Comparison of ENCODE assay signal across 14 cellular contexts in the genomic region with DNA sequence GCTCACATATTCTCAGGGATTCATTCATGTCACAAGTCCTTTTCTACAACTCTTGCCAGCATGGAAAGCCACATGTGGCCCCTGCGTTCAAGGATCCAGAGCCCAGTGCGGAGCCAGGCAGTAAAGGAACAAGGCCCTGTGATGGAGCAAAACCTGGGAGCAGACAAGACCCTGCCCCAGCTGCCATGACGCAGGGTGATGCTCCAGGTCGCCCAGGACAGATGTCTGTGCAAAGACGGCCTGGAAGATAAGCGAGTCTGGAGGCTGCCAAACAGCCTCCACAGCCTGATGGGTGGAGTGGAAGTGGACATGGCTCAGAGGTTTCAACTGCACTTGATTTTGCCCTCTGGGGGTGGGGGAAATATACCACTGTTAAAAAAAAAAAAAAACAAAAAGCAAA.
DNase-seq lines count a peak whose midpoint lies in the region; ATAC-seq and TF ChIP-seq lines count a peak whose summit lies in the region.
"Had no signal": no experiment of that assay in that cellular context is flagged by ENCODE, and none has a peak within 500 bp of the region (broad histone marks: within the 10 kb centered on the region; RNA-seq: fewer than 3 reads in every experiment).

No MANE protein-coding gene starts in this region.

- H3K9me3 ChIP-seq in SK-N-SH = no peaks in the 10 kb centered on the region; the same call in 1 of the 2 replicates
- H3K9me3 ChIP-seq: BLaER1, Caco-2 had no signal

- peak overlapping the region in 1 of 2 experiments; percentile 63; a peak in 2 of 4 replicates for H3K27ac ChIP-seq in SK-N-SH (ENCODE audit: low read depth in 2 of 2, low read length in 1 of 2)
- no peak overlapping the region for H3K27ac ChIP-seq in coronary artery
- H3K27ac ChIP-seq: 22Rv1, BLaER1 had no signal

- H3K4me3 ChIP-seq in SK-N-SH (ENCODE audit: low read depth in 2 of 2, low read length in 1 of 2) (no peak overlapping the region), coronary artery (no peak overlapping the region)
- H3K4me3 ChIP-seq: BLaER1, GM23338 had no signal

- no peaks in the 10 kb centered on the region for H3K27me3 ChIP-seq in SK-N-SH (ENCODE audit: insufficient read depth)
- H3K27me3 ChIP-seq: BLaER1 had no signal

- H3K9me2 ChIP-seq in SK-N-SH = no peaks in the 10 kb centered on the region

- H2AFZ ChIP-seq in SK-N-SH (ENCODE audit: low read depth) = no peak overlapping the region
- H2AFZ ChIP-seq: GM23338 had no signal

- H4K20me1 ChIP-seq in SK-N-SH (ENCODE audit: insufficient read depth) = no peaks in the 10 kb centered on the region
- H4K20me1 ChIP-seq: BLaER1 had no signal

- H3F3A ChIP-seq in SK-N-SH (replicated peaks; ENCODE audit: insufficient read depth) = no peaks in the 10 kb centered on the region

- no peak for TF ChIP-seq EP300 in SK-N-SH (IDR thresholded peaks at IDR 0.05; ENCODE audit: borderline replicate concordance in 1 of 2, low read depth in 1 of 2, low read length in 1 of 2)

- H3K4me2 ChIP-seq in SK-N-SH = no peak overlapping the region
- H3K4me2 ChIP-seq: GM23338 had no signal

- H3K4me1 ChIP-seq in SK-N-SH (ENCODE audit: control insufficient read depth in 1 of 2, insufficient read depth in 2 of 2, low read depth in 1 of 2, low read length in 1 of 2) = peaks cover 0 to 28% of the 10 kb centered on the region in 2 experiments; a peak in 1 of 4 replicates
- H3K4me1 ChIP-seq: Caco-2 had no signal

- H3K9ac ChIP-seq in SK-N-SH = no peak overlapping the region
- H3K9ac ChIP-seq: BLaER1 had no signal

- 41% methylated on average over 6 of the region's 6 CpGs for WGBS in SK-N-SH (ENCODE audit: low lambda C conversion rate)

- POLR2A ChIA-PET in SK-N-SH (lab: Yijun Ruan, JAX) = no interaction called here

- TF ChIP-seq CTCF in SK-N-SH (IDR thresholded peaks at IDR 0.05) (no peak), coronary artery (IDR thresholded peaks at IDR 0.05) (no peak)

- DNase-seq in SK-N-SH (no peak), coronary artery (ENCODE audit: low spot score) (peak; percentile 50), mesenteric fat pad (ENCODE audit: low spot score) (peak; percentile 45), NCI-H748 (lab: John Stamatoyannopoulos, UW; ENCODE audit: unreplicated experiment) (no peak)
- DNase-seq: Caco-2; CD8-positive, alpha-beta memory T cell; GF-D8; IMR-90 had no signal

- no peaks in the 10 kb centered on the region for H3K36me3 ChIP-seq in SK-N-SH (replicated peaks in 1 of 2; ENCODE audit: control insufficient read depth in 1 of 2, insufficient read depth in 2 of 2, low read length in 1 of 2)
- H3K36me3 ChIP-seq: BLaER1 had no signal

- CTCF ChIA-PET in SK-N-SH (lab: Yijun Ruan, JAX) = interaction anchor here (0.5 to 1.6 kb wide), 3 partner anchors 16 to 1256 kb away, joined by 3 read pairs; no protein-coding TSS in a partner anchor

- no peak for TF ChIP-seq RAD21 in SK-N-SH (IDR thresholded peaks at IDR 0.05; ENCODE audit: low read length)

- ATAC-seq in SK-N-SH treated with all-trans-retinoic acid at 6 μM for 48 hours (no peak), HG03025 (IDR thresholded peaks at IDR 0.05; ENCODE audit: low FRiP score, unreplicated experiment) (no peak), HG02610 (IDR thresholded peaks at IDR 0.05; ENCODE audit: unreplicated experiment) (no peak)
- ATAC-seq: GM23338 had no signal

- H3K79me2 ChIP-seq in SK-N-SH (ENCODE audit: insufficient read depth) = no peaks in the 10 kb centered on the region

TF ChIP-seq in SK-N-SH, 30 proteins besides CTCF, POLR2A, EP300 and RAD21:
- TF ChIP-seq GATA2 (CRISPR knock-in tag; IDR thresholded peaks at IDR 0.05) (peak; percentile 41; the same call in 1 of the 2 replicates), NRF1 (IDR thresholded peaks at IDR 0.05; ENCODE audit: low read depth, low read length) (no peak)
- TF ChIP-seq, protein P1, sequence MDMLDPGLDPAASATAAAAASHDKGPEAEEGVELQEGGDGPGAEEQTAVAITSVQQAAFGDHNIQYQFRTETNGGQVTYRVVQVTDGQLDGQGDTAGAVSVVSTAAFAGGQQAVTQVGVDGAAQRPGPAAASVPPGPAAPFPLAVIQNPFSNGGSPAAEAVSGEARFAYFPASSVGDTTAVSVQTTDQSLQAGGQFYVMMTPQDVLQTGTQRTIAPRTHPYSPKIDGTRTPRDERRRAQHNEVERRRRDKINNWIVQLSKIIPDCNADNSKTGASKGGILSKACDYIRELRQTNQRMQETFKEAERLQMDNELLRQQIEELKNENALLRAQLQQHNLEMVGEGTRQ (IDR thresholded peaks at IDR 0.05; ENCODE audit: borderline replicate concordance, low read depth, low read length) = no peak
TF ChIP-seq in SK-N-SH: peak in this region for 1.

TF ChIP-seq in SK-N-SH treated with all-trans-retinoic acid at 6 μM for 48 hours, 23 proteins besides CTCF, POLR2A, EP300 and RAD21:
- no peak for TF ChIP-seq BACH2 (CRISPR knock-in tag; IDR thresholded peaks at IDR 0.05; ENCODE audit: borderline replicate concordance)
- no peak for TF ChIP-seq ZNF8 (CRISPR knock-in tag; IDR thresholded peaks at IDR 0.05)
- TF ChIP-seq OSR1 (CRISPR knock-in tag; IDR thresholded peaks at IDR 0.05) = no peak
- TF ChIP-seq, protein P2, sequence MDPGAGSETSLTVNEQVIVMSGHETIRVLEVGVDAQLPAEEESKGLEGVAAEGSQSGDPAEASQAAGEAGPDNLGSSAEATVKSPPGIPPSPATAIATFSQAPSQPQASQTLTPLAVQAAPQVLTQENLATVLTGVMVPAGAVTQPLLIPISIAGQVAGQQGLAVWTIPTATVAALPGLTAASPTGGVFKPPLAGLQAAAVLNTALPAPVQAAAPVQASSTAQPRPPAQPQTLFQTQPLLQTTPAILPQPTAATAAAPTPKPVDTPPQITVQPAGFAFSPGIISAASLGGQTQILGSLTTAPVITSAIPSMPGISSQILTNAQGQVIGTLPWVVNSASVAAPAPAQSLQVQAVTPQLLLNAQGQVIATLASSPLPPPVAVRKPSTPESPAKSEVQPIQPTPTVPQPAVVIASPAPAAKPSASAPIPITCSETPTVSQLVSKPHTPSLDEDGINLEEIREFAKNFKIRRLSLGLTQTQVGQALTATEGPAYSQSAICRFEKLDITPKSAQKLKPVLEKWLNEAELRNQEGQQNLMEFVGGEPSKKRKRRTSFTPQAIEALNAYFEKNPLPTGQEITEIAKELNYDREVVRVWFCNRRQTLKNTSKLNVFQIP (CRISPR knock-in tag; IDR thresholded peaks at IDR 0.05; ENCODE audit: borderline replicate concordance, low read depth) = no peak
- TF ChIP-seq ESRRG (CRISPR knock-in tag; IDR thresholded peaks at IDR 0.05) = no peak
- TF ChIP-seq ZFP30 (CRISPR knock-in tag; IDR thresholded peaks at IDR 0.05) = no peak
- TF ChIP-seq, protein P3, sequence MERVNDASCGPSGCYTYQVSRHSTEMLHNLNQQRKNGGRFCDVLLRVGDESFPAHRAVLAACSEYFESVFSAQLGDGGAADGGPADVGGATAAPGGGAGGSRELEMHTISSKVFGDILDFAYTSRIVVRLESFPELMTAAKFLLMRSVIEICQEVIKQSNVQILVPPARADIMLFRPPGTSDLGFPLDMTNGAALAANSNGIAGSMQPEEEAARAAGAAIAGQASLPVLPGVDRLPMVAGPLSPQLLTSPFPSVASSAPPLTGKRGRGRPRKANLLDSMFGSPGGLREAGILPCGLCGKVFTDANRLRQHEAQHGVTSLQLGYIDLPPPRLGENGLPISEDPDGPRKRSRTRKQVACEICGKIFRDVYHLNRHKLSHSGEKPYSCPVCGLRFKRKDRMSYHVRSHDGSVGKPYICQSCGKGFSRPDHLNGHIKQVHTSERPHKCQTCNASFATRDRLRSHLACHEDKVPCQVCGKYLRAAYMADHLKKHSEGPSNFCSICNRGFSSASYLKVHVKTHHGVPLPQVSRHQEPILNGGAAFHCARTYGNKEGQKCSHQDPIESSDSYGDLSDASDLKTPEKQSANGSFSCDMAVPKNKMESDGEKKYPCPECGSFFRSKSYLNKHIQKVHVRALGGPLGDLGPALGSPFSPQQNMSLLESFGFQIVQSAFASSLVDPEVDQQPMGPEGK (CRISPR knock-in tag; IDR thresholded peaks at IDR 0.05; ENCODE audit: borderline replicate concordance) = no peak
- no peak for TF ChIP-seq GLIS3 (CRISPR knock-in tag; IDR thresholded peaks at IDR 0.05)
- TF ChIP-seq RARB (CRISPR knock-in tag; IDR thresholded peaks at IDR 0.05) = no peak
- no peak for TF ChIP-seq ISL1 (CRISPR knock-in tag; IDR thresholded peaks at IDR 0.05)

Comparison
In these comparisons a context has a peak if more than half of its experiments do, and no peak if none do; other contexts are left out.
1. DNase-seq: peak in coronary artery (single experiment) and mesenteric fat pad (single experiment); none in SK-N-SH (single experiment) and NCI-H748 (single experiment).